Comparison of ENCODE assay signal across 8 cellular contexts in the genomic region with DNA sequence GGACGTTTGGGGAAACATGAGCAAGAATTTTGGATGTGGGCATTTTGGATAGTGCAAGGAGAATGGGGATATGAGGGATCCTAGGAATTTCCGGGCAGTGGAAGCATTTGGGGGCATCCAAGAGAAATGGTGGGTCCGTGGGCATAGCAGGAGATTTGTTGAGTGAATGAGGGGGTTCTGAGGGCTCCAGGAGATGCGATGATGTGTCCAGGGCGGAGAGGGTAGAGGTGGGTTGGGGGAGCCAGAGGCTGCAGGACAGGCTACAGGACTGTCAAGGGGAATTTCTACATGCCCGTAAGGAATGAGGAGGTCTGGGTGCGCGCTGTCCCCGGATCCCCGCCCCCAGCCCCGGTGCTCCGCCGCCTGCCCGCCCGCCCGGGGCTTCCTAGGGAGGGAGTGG. TPM values are rescaled to one million over a fixed set of nuclear protein-coding genes. Genes with fewer than 3 reads are reported as not detected.
DNase-seq lines count a peak whose midpoint lies in the region; ATAC-seq and TF ChIP-seq lines count a peak whose summit lies in the region.

No MANE protein-coding gene starts in this region.

- peak; percentile 9 for ATAC-seq in GM19035 (IDR thresholded peaks at IDR 0.05; ENCODE audit: unreplicated experiment)

- H3K36me3 Mint-ChIP-seq in IgD-negative memory B cell (no peaks in the 10 kb centered on the region), neural crest cell (ENCODE audit: low read depth) (no peaks in the 10 kb centered on the region)

- H3K4me3 Mint-ChIP-seq in IgD-negative memory B cell, result peak overlapping the region; percentile 78 to 94 (median 87)
- H3K4me3 Mint-ChIP-seq in neural crest cell, result peak overlapping the region; percentile 92

- H3K4me1 Mint-ChIP-seq in IgD-negative memory B cell (peaks cover 7 to 13% (median 11%) of the 10 kb centered on the region in 3 donors), neural crest cell (peaks cover 17% of the 10 kb centered on the region)

- H3K27me3 Mint-ChIP-seq in IgD-negative memory B cell (no peaks in the 10 kb centered on the region), neural crest cell (ENCODE audit: low read depth) (peaks cover 6% of the 10 kb centered on the region)

- DNase-seq in dermis blood vessel endothelial cell (peak; percentile 14), neural crest cell (ENCODE audit: low read depth, low spot score) (peak; percentile 10), NCI-H510A (lab: John Stamatoyannopoulos, UW) (no peak), CD1c-positive myeloid dendritic cell (ENCODE audit: extremely low spot score) (no peak), ureter (ENCODE audit: low spot score) (no peak), NCI-H2227 treated with DMSO at 0.1 percent for 48 hours (lab: John Stamatoyannopoulos, UW) (no peak)

- TF ChIP-seq CTCF in neural crest cell (conservative IDR thresholded peaks at IDR 0.05), result no peak

- H3K27ac Mint-ChIP-seq in IgD-negative memory B cell (no peak overlapping the region), neural crest cell (ENCODE audit: unreplicated experiment) (peak overlapping the region; percentile 79)

- H3K9me3 Mint-ChIP-seq in IgD-negative memory B cell (no peaks in the 10 kb centered on the region), neural crest cell (no peaks in the 10 kb centered on the region)

RNA-seq across cellular contexts. Expression of a gene that starts 0.4 kb away (rescaled TPM):
- 2.9 TPM for polyA plus RNA-seq in IgD-negative memory B cell
- total RNA-seq in dermis blood vessel endothelial cell, result 1.2 and 1.8 TPM in 2 replicates
- total RNA-seq in neural crest cell, result 6.8 and 7.1 TPM in 2 replicates
- total RNA-seq in ureter, result 7.5 TPM

RNA-seq across cellular contexts. Expression of a gene that starts 1.2 kb away (rescaled TPM):
- not detected for polyA plus RNA-seq in IgD-negative memory B cell
- total RNA-seq in dermis blood vessel endothelial cell, result 6.9 and 10.4 TPM in 2 replicates
- total RNA-seq in neural crest cell, result 2.9 and 4.1 TPM in 2 replicates
- total RNA-seq in ureter, result 14.2 TPM

RNA-seq across cellular contexts. Expression of a gene that starts 8.2 kb away (rescaled TPM):
- polyA plus RNA-seq in IgD-negative memory B cell, result 387 TPM
- total RNA-seq in dermis blood vessel endothelial cell (76.0 and 85.6 TPM in 2 replicates), neural crest cell (248 and 249 TPM in 2 replicates), ureter (209 TPM)

RNA-seq across cellular contexts. Expression of a gene that starts 32.1 kb away (rescaled TPM):
- not detected for polyA plus RNA-seq in IgD-negative memory B cell
- not detected in 2 replicates for total RNA-seq in dermis blood vessel endothelial cell
- total RNA-seq in neural crest cell, result not detected in 2 replicates
- total RNA-seq in ureter, result not detected

RNA-seq across cellular contexts. Expression of a gene that starts 43.9 kb away (rescaled TPM):
- 196 TPM for polyA plus RNA-seq in IgD-negative memory B cell
- 5.7 and 6.5 TPM in 2 replicates for total RNA-seq in dermis blood vessel endothelial cell
- total RNA-seq in neural crest cell, result 1.1 and 1.3 TPM in 2 replicates
- total RNA-seq in ureter, result 29.4 TPM

Comparison
In these comparisons a context has a peak if more than half of its experiments do, and no peak if none do; other contexts are left out.
1. DNase-seq: peak in dermis blood vessel endothelial cell (single experiment) and neural crest cell (single experiment); none in NCI-H510A (single experiment), CD1c-positive myeloid dendritic cell (single experiment), ureter (single experiment) and NCI-H2227 treated with DMSO at 0.1 percent for 48 hours (single experiment).